1 cellular context compared by ENCODE assay signal in genomic region chr15:90187257-90187868, GRCh38.
TF ChIP-seq lines count a peak whose summit lies in the region.

No MANE protein-coding gene starts in this region.

TF ChIP-seq in HCT116, 20 proteins besides CTCF, POLR2A, EP300 and RAD21:
- TF ChIP-seq SP1 (IDR thresholded peaks at IDR 0.05; ENCODE audit: low read depth): no peak
- TF ChIP-seq MAX (IDR thresholded peaks at IDR 0.05): no peak
- TF ChIP-seq YY1 (IDR thresholded peaks at IDR 0.05; ENCODE audit: extremely low read depth, insufficient replicate concordance, low read depth, low read length): no peak
- TF ChIP-seq ZFX (IDR thresholded peaks at IDR 0.05): no peak
- TF ChIP-seq SRF (IDR thresholded peaks at IDR 0.05; ENCODE audit: low read depth): no peak
- TF ChIP-seq CEBPB (IDR thresholded peaks at IDR 0.05; ENCODE audit: low read depth): no peak
- no peak for TF ChIP-seq SIN3A (IDR thresholded peaks at IDR 0.05; ENCODE audit: low read depth)
- no peak for TF ChIP-seq CBX3 (IDR thresholded peaks at IDR 0.05; ENCODE audit: low read depth)
